ENCODE assay signal across 16 cellular contexts in the genomic region with DNA sequence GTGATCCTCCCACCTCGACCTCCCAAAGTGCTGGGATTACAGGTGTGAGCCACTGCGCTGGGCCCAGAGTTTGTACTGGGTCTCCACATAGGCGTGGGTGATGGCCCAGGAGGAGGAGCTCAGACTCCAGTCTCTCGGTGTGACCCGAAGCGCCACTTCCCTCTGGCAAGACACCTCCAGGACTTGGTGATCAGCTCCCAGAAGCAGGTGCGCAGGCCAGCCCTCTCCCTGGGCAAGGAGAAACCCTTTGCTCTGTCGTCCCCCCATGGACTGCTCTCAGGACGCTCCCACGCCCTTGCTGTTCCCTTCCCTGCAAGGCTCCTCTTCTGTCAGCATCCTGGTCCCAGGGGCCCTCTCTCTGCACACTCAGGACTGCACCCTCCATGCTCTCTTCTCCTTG. TPM values are rescaled to one million over a fixed set of nuclear protein-coding genes. Genes with fewer than 3 reads are reported as not detected.
DNase-seq lines count a peak whose midpoint lies in the region; ATAC-seq, FAIRE-seq and TF ChIP-seq lines count a peak whose summit lies in the region.
"Had no signal": no experiment of that assay in that cellular context is flagged by ENCODE, and none has a peak within 500 bp of the region (broad histone marks: within the 10 kb centered on the region; RNA-seq: fewer than 3 reads in every experiment).

No MANE protein-coding gene starts in this region.

- H4K8ac ChIP-seq in H1 (ENCODE audit: extremely low read depth, insufficient read depth, low read length), result peak overlapping the region; percentile 31; the same call in 1 of the 2 replicates

- H3K9me3 Mint-ChIP-seq in nephron progenitor cell, result no peaks in the 10 kb centered on the region
- H3K9me3 Mint-ChIP-seq in naive thymus-derived CD8-positive, alpha-beta T cell, result no peaks in the 10 kb centered on the region
- H3K9me3 Mint-ChIP-seq: CD14-positive monocyte; CD8-positive, alpha-beta memory T cell had no signal

- TF ChIP-seq EP300 in H1 (IDR thresholded peaks at IDR 0.05; ENCODE audit: borderline replicate concordance in 1 of 2, low read depth in 2 of 2, low read length in 2 of 2), result no peak

- H3K9ac ChIP-seq in H1 (replicated peaks in 1 of 4; ENCODE audit: extremely low read depth in 1 of 4, low read depth in 3 of 4, low read length in 3 of 4), result no peak overlapping the region

- H2BK5ac ChIP-seq in H1 (ENCODE audit: low read depth, low read length), result no peak overlapping the region

- no peak overlapping the region for H3K4me3 Mint-ChIP-seq in nephron progenitor cell
- no peak overlapping the region for H3K4me3 Mint-ChIP-seq in naive thymus-derived CD8-positive, alpha-beta T cell
- H3K4me3 Mint-ChIP-seq: CD14-positive monocyte had no signal

- no peak for TF ChIP-seq RAD21 in H1 (IDR thresholded peaks at IDR 0.05 in 1 of 2, conservative IDR thresholded peaks at IDR 0.05 in 1 of 2; ENCODE audit: low read depth in 2 of 2, low read length in 2 of 2)

- no peak for FAIRE-seq in H1 (lab: Jason Lieb, UNC)
- FAIRE-seq: A549, GM12892, GM19239 had no signal

- no peak overlapping the region for H3K23ac ChIP-seq in H1 (ENCODE audit: insufficient read length)

- no peak overlapping the region for H3K56ac ChIP-seq in H1 (replicated peaks; ENCODE audit: insufficient read length, low read depth, low read length)

- no peak overlapping the region for H2AFZ ChIP-seq in H1 (ENCODE audit: low read length)

- H3K18ac ChIP-seq in H1 (ENCODE audit: extremely low read depth, low read length), result no peak overlapping the region

- no peak overlapping the region for H3K14ac ChIP-seq in H1 (ENCODE audit: insufficient read length)

- CTCF ChIA-PET in HEK293 (lab: Yijun Ruan, JAX), result no interaction called here
- CTCF ChIA-PET in H1 (lab: Charles Lee; ENCODE audit: partially characterized antibody), result no interaction called here

- peak overlapping the region; percentile 61 for H3K27ac Mint-ChIP-seq in nephron progenitor cell
- H3K27ac Mint-ChIP-seq in naive thymus-derived CD8-positive, alpha-beta T cell, result no peak overlapping the region

- H4K5ac ChIP-seq in H1 (ENCODE audit: insufficient read length, low read depth, low read length), result no peak overlapping the region

- H3K9me3 ChIP-seq in HEK293 (ENCODE audit: control insufficient read depth, insufficient read depth, low read depth, low read length) (no peaks in the 10 kb centered on the region), H1 (ENCODE audit: insufficient read depth in 2 of 2, low read depth in 1 of 2, low read length in 1 of 2) (no peaks in the 10 kb centered on the region)
- H3K9me3 ChIP-seq: A549, Caco-2 had no signal

- no peak overlapping the region for H3K4ac ChIP-seq in H1 (replicated peaks; ENCODE audit: insufficient read length, low read depth, low read length)

- peaks cover 0 to 15% (median 6%) of the 10 kb centered on the region in 4 experiments; a peak in 2 of 7 replicates for H3K27me3 ChIP-seq in H1 (replicated peaks in 1 of 4; ENCODE audit: control insufficient read depth in 3 of 4, extremely low read depth in 1 of 4, insufficient read depth in 3 of 4, low read length in 3 of 4)
- H3K27me3 ChIP-seq: BE2C had no signal

- no peaks in the 10 kb centered on the region for H4K20me1 ChIP-seq in H1 (replicated peaks in 1 of 2; ENCODE audit: control insufficient read depth in 1 of 2, insufficient read depth in 2 of 2, low read length in 2 of 2)

- H2BK12ac ChIP-seq in H1 (ENCODE audit: low read depth, low read length), result no peak overlapping the region

- H3K4me3 ChIP-seq in HEK293 (ENCODE audit: low read depth, low read length) (no peak overlapping the region), H1 (ENCODE audit: extremely low read depth in 1 of 4, insufficient read depth in 2 of 4, low read depth in 3 of 4, low read length in 4 of 4) (no peak overlapping the region)
- H3K4me3 ChIP-seq: A549 had no signal

- H3K79me1 ChIP-seq in H1 (ENCODE audit: low read depth, low read length), result no peaks in the 10 kb centered on the region

- no peak overlapping the region for H3K4me2 ChIP-seq in H1 (ENCODE audit: insufficient read depth in 1 of 2, low read depth in 2 of 2, low read length in 2 of 2)
- H3K4me2 ChIP-seq: A549 had no signal

- H3K27ac ChIP-seq in HEK293 (ENCODE audit: extremely low read depth, low read depth, low read length), result no peak overlapping the region
- H3K27ac ChIP-seq in H1 (ENCODE audit: low read depth, low read length), result no peak overlapping the region
- H3K27ac ChIP-seq: A549 had no signal

- ATAC-seq in naive thymus-derived CD8-positive, alpha-beta T cell, result no peak

- DNase-seq in H1 (ENCODE audit: low read depth in 1 of 2, low spot score in 2 of 2) (no peak), nephron progenitor cell (no peak), epidermal melanocyte (ENCODE audit: insufficient read length, low spot score) (no peak)
- DNase-seq in naive thymus-derived CD8-positive, alpha-beta T cell, result no peak
- DNase-seq in activated naive CD4-positive, alpha-beta T cell treated with Interleukin-2 at 50 U/mL for 16 hours, result no peak
- DNase-seq: BE2C; Caco-2; CD8-positive, alpha-beta memory T cell; DND-41; GDM1; H7 had no signal

- POLR2A ChIA-PET in HEK293 (lab: Yijun Ruan, JAX) (no interaction called here), H1 (lab: Charles Lee; ENCODE audit: partially characterized antibody) (interaction anchor here (0.5 to 1.0 kb wide), 3 partner anchors 9 to 11 kb away, joined by 3 read pairs; no protein-coding TSS in a partner anchor)
- POLR2A ChIA-PET in naive thymus-derived CD8-positive, alpha-beta T cell (lab: Charles Lee), result no interaction called here

- no peak for TF ChIP-seq POLR2A in H1 (IDR thresholded peaks at IDR 0.05; ENCODE audit: control extremely low read depth in 1 of 2, low read depth in 2 of 2, low read length in 2 of 2)

- H2BK20ac ChIP-seq in H1 (ENCODE audit: low read length), result no peak overlapping the region

- H3K4me1 Mint-ChIP-seq in nephron progenitor cell, result peaks cover 29% of the 10 kb centered on the region
- H3K4me1 Mint-ChIP-seq in naive thymus-derived CD8-positive, alpha-beta T cell, result peaks cover 0 to 10% (median 1%) of the 10 kb centered on the region in 4 donors

- no peak overlapping the region for H2BK120ac ChIP-seq in H1 (replicated peaks; ENCODE audit: low read depth, low read length)

- no peaks in the 10 kb centered on the region for H3K36me3 ChIP-seq in HEK293 (ENCODE audit: control insufficient read depth in 2 of 2, insufficient read depth in 1 of 2, low read length in 2 of 2)
- H3K36me3 ChIP-seq in H1 (ENCODE audit: control insufficient read depth in 2 of 4, insufficient read depth in 4 of 4, low read length in 3 of 4), result no peaks in the 10 kb centered on the region
- H3K36me3 ChIP-seq: BE2C had no signal

- WGBS in H1 (ENCODE audit: extremely low coverage in 1 of 2, insufficient coverage in 1 of 2, insufficient read length in 1 of 2, insufficient replicate concordance in 2 of 2, low coverage in 1 of 2, low lambda C conversion rate in 2 of 2, missing lambda C conversion rate in 1 of 2), 2 experiments, result 90% methylated on average over 10 of the region's 10 CpGs; no CpG with 5 or more reads in 1 of the 2 experiments

- H2BK15ac ChIP-seq in H1 (ENCODE audit: low read length), result no peak overlapping the region

- no peak overlapping the region for H2AK5ac ChIP-seq in H1 (ENCODE audit: low read depth, low read length)

- H4K91ac ChIP-seq in H1 (replicated peaks; ENCODE audit: insufficient read length, low read length), result no peak overlapping the region

- H3K4me1 ChIP-seq in HEK293 (ENCODE audit: control insufficient read depth, insufficient read depth, low read length) (no peaks in the 10 kb centered on the region), H1 (replicated peaks in 1 of 4; ENCODE audit: control insufficient read depth in 3 of 4, insufficient read depth in 4 of 4, low read length in 3 of 4) (peaks cover 0 to 6% (median 0%) of the 10 kb centered on the region in 4 experiments; a peak in 1 of 7 replicates)
- H3K4me1 ChIP-seq: A549, BE2C had no signal

- no peaks in the 10 kb centered on the region for H3K36me3 Mint-ChIP-seq in nephron progenitor cell (ENCODE audit: low read depth)
- no peaks in the 10 kb centered on the region for H3K36me3 Mint-ChIP-seq in naive thymus-derived CD8-positive, alpha-beta T cell
- H3K36me3 Mint-ChIP-seq: CD14-positive monocyte had no signal

- H3K79me2 ChIP-seq in H1 (ENCODE audit: control insufficient read depth in 1 of 2, insufficient read depth in 2 of 2, low read length in 2 of 2), result no peaks in the 10 kb centered on the region

- H3K23me2 ChIP-seq in H1 (ENCODE audit: low read depth, low read length), result peaks cover 3% of the 10 kb centered on the region; the same call in 1 of the 2 replicates

- TF ChIP-seq CTCF in HEK293 (tag by site-specific recombination; IDR thresholded peaks at IDR 0.05), result no peak
- no peak for TF ChIP-seq CTCF in H1 (IDR thresholded peaks at IDR 0.05; ENCODE audit: control extremely low read depth in 1 of 3, insufficient read depth in 1 of 3, low read depth in 1 of 3, low read length in 3 of 3)
- no peak for TF ChIP-seq CTCF in nephron progenitor cell (IDR thresholded peaks at IDR 0.05)

- peaks cover 21% of the 10 kb centered on the region for H3K27me3 Mint-ChIP-seq in nephron progenitor cell (ENCODE audit: low read depth, poor library complexity)
- no peaks in the 10 kb centered on the region for H3K27me3 Mint-ChIP-seq in naive thymus-derived CD8-positive, alpha-beta T cell
- H3K27me3 Mint-ChIP-seq: CD8-positive, alpha-beta memory T cell had no signal

TF ChIP-seq in HEK293, 187 proteins besides CTCF, POLR2A, EP300 and RAD21 (continues in another document):
- peak; percentile 63 for TF ChIP-seq ZBTB20 (tag by site-specific recombination; IDR thresholded peaks at IDR 0.05)

TF ChIP-seq in H1, 55 proteins besides CTCF, POLR2A, EP300 and RAD21 (continues in another document):
- no peak for TF ChIP-seq RNF2 (IDR thresholded peaks at IDR 0.05; ENCODE audit: borderline replicate concordance, low read depth, low read length, missing control alignments, poor library complexity, severe bottlenecking)

RNA-seq across cellular contexts. Expression of gene YPEL1, which starts 5.5 kb away (rescaled TPM):
- total RNA-seq in H1 (2021; fragmentation: NEBNext Ultra II Directional; extraction: Animal tissue kit (Norgen Biotek cat#: 25700)), result 6.7 and 7.6 TPM in 2 replicates
- 5.9 and 6.0 TPM in 2 replicates for polyA plus RNA-seq in H1 (2011; rRNA removed)
- polyA plus RNA-seq in H1 (2011; cell fraction: cytosol; rRNA removed), result 8.0 TPM
- polyA plus RNA-seq in H1 (2011; cell fraction: nucleus; rRNA removed), result 12.7 TPM
- 5.0 to 11.0 TPM (median 6.6 TPM) in 4 replicates for polyA plus RNA-seq in H1 (2012, experiment 1 of 2)
- 3.4 TPM for polyA plus RNA-seq in H1 (2012, experiment 2 of 2)
- 5.9 TPM for polyA plus RNA-seq in H1 (2013, experiment 1 of 2)
- polyA plus RNA-seq in H1 (2013, experiment 2 of 2), result 5.0 TPM
- 12.7 and 20.1 TPM in 2 replicates for polyA minus RNA-seq in H1 (2011; rRNA and poly(A)+ RNA removed)
- polyA minus RNA-seq in H1 (2011; cell fraction: cytosol; rRNA and poly(A)+ RNA removed), result 5.3 TPM
- polyA minus RNA-seq in H1 (2011; cell fraction: nucleus; rRNA and poly(A)+ RNA removed), result 9.1 TPM
- 1 to 10 TPM; 5.3 to 6.7 TPM for total RNA-seq in naive thymus-derived CD8-positive, alpha-beta T cell
- 10 to 100 TPM in 1 of 3 donors, 1 to 10 TPM in 2; 1.8 to 15.3 (median 3.3) TPM for polyA plus RNA-seq in naive thymus-derived CD8-positive, alpha-beta T cell
